Comparison of ENCODE assay signal across 31 cellular contexts in genomic region chr6:28240517-28240916, GRCh38. TPM values are rescaled to one million over a fixed set of nuclear protein-coding genes. Genes with fewer than 3 reads are reported as not detected.
"Had no signal": no experiment of that assay in that cellular context is flagged by ENCODE, and none has a peak within 500 bp of the region (broad histone marks: within the 10 kb centered on the region; RNA-seq: fewer than 3 reads in every experiment).

No MANE protein-coding gene starts in this region.

- H3K4me1 ChIP-seq: lower lobe of right lung, psoas muscle, spleen, testis, tibial artery had no signal

- H3K9me3 ChIP-seq: heart right ventricle, lower lobe of right lung, ovary, psoas muscle, spleen, testis, tibial artery had no signal

- DNase-seq: effector CD8-positive, alpha-beta T cell; endodermal cell; foreskin melanocyte; glutamatergic neuron; heart right ventricle; hippocampal formation; immature natural killer cell; islet precursor cell; kidney glomerular epithelial cell; left colon; left ventricle myocardium superior; lower lobe of right lung; natural killer cell; occipital lobe; ovary; posterior cingulate gyrus; psoas muscle; right cardiac atrium; spleen; stimulated activated CD4-positive, alpha-beta T cell treated with anti-CD3 and anti-CD28 coated beads, Interleukin-4, amount 100 ng/mL, for 4 hours; stimulated activated naive CD8-positive, alpha-beta T cell treated with anti-CD3 and anti-CD28 coated beads, Interleukin-15, Interleukin-2, amounts not matched to agents 100 U/mL and 50 U/mL, for 24 hours; substantia nigra; testis; tibial artery had no signal

- ATAC-seq: esophagus mucosa; heart right ventricle; left colon; left ventricle myocardium superior; lower lobe of right lung; natural killer cell; psoas muscle; right cardiac atrium; stimulated activated memory B cell treated with anti-CD40 and anti-IgM and Interleukin-4, amounts not matched to agents 10 μg/mL and 1 μg/mL and 100 μg/mL, for 72 hours; stimulated activated naive CD8-positive, alpha-beta T cell treated with anti-CD3 and anti-CD28 coated beads, Interleukin-15, Interleukin-2, amounts not matched to agents 100 U/mL and 50 U/mL, for 24 hours had no signal

- FAIRE-seq: colon had no signal

- H3K27me3 ChIP-seq: heart right ventricle, ovary, spleen, testis, tibial artery had no signal

- H3K36me3 ChIP-seq: ovary had no signal

- H3K27ac ChIP-seq: epithelial cell of prostate, heart right ventricle, lower lobe of right lung, ovary, psoas muscle, skin epidermis, spleen, testis, tibial artery had no signal

- H3K4me3 ChIP-seq: heart right ventricle, lower lobe of right lung, ovary, psoas muscle, skin epidermis, spleen, testis, tibial artery had no signal

RNA-seq across cellular contexts. Expression of gene NKAPL, which starts 18.6 kb away (rescaled TPM):
- total RNA-seq: myocyte had no signal
- polyA plus RNA-seq: neural cell had no signal
